ENCODE assay signal across 15 cellular contexts in the genomic region with DNA sequence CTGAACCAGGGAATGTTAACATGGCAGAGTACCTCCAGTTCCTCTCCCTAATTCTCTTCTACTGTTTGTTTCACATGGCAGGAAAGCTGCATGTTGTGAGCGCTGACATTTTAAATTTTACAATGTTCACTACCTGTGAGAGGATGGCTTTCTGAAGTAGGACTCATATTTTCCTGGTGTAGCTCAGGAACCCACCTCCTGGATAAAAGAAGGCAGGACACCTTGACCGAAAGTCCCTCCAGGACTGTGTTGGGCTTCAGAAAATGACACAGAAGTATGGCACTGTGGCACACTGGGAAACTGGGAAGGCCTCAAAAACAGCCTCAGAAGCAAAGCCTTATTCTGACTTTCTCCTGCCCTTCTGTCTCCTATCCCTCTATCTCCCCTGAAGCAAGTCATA. TPM values are rescaled to one million over a fixed set of nuclear protein-coding genes. Genes with fewer than 3 reads are reported as not detected.
DNase-seq lines count a peak whose midpoint lies in the region; ATAC-seq and TF ChIP-seq lines count a peak whose summit lies in the region.
"Had no signal": no experiment of that assay in that cellular context is flagged by ENCODE, and none has a peak within 500 bp of the region (broad histone marks: within the 10 kb centered on the region; RNA-seq: fewer than 3 reads in every experiment).

No MANE protein-coding gene starts in this region.

- DNase-seq in SIG-M5 treated with dmso at 0.1 percent for 504 hours (lab: John Stamatoyannopoulos, UW; ENCODE audit: unreplicated experiment) (peak; percentile 13), SIG-M5 (lab: John Stamatoyannopoulos, UW) (no peak), SK-MEL-5 (ENCODE audit: low read depth, low spot score) (peak; percentile 35), fibroblast of villous mesenchyme (ENCODE audit: low read depth) (no peak), substantia nigra (lab: John Stamatoyannopoulos, UW) (no peak)
- DNase-seq in activated CD4-positive, alpha-beta T cell treated with anti-CD3 and anti-CD28 coated beads for 1 hour: no peak
- DNase-seq: activated CD4-positive, alpha-beta T cell treated with anti-CD3 and anti-CD28 coated beads for 4 hours; activated naive CD4-positive, alpha-beta T cell; effector memory CD4-positive, alpha-beta T cell; NCI-H187; ovary; SJCRH30 had no signal

- in situ Hi-C loops in SK-MEL-5 (cut with HindIII; ENCODE audit: low pct_unique_long_range_greater_than_20kb, low sequenced_read_pairs): no loop called here

- no peak for ATAC-seq in HG03175 (IDR thresholded peaks at IDR 0.05; ENCODE audit: unreplicated experiment)
- ATAC-seq in GM21528 (IDR thresholded peaks at IDR 0.05; ENCODE audit: low FRiP score, unreplicated experiment): no peak

- peak overlapping the region; percentile 1 for H3K27ac ChIP-seq in substantia nigra (ENCODE audit: low read depth, low read length, poor library complexity, severe bottlenecking)
- H3K27ac ChIP-seq: BLaER1 treated with 17β-estradiol and CSF1 and Interleukin-3, amounts not matched to agents 10 nM and 100 nM; ovary; SJCRH30 had no signal

- TF ChIP-seq CTCF in fibroblast of villous mesenchyme (IDR thresholded peaks at IDR 0.05; ENCODE audit: insufficient read depth, low read depth, low read length): peak; percentile 42

- H3K4me3 ChIP-seq in fibroblast of villous mesenchyme (ENCODE audit: low read depth, low read length): no peak overlapping the region
- H3K4me3 ChIP-seq: BLaER1 treated with 17β-estradiol and CSF1 and Interleukin-3, amounts not matched to agents 10 nM and 100 nM; ovary; SJCRH30 had no signal

RNA-seq across cellular contexts. Expression of a gene that starts 33.3 kb away (rescaled TPM):
- 25.5 and 36.5 TPM in 2 replicates for total RNA-seq in SK-MEL-5 (2014; rRNA removed; shearing (Covaris generic))
- 18.9 and 34.8 TPM in 2 replicates for polyA plus RNA-seq in SK-MEL-5 (2015; cell fraction: cytosol; rRNA removed)
- polyA plus RNA-seq in SK-MEL-5 (2015; cell fraction: nucleus; rRNA removed): 10.4 and 11.9 TPM in 2 replicates
- 70.0 and 82.5 TPM in 2 replicates for total RNA-seq in fibroblast of villous mesenchyme

Comparison
In these comparisons a context has a peak if more than half of its experiments do, and no peak if none do; other contexts are left out.
1. DNase-seq: peak in SIG-M5 treated with dmso at 0.1 percent for 504 hours (single experiment) and SK-MEL-5 (single experiment); none in SIG-M5 (single experiment), fibroblast of villous mesenchyme (single experiment), substantia nigra (0 of 49) and activated CD4-positive, alpha-beta T cell treated with anti-CD3 and anti-CD28 coated beads for 1 hour (single experiment).